ENCODE assay signal across 8 cellular contexts in genomic region chr14:72893636-72894322, GRCh38. TPM values are rescaled to one million over a fixed set of nuclear protein-coding genes. Genes with fewer than 3 reads are reported as not detected.
DNase-seq lines count a peak whose midpoint lies in the region; ATAC-seq and TF ChIP-seq lines count a peak whose summit lies in the region.

Gene DPF3 (minus strand): TSS chr14:72894101. CDS start chr14:72894088, 13 bp downstream.

- H3K36me3 Mint-ChIP-seq in activated naive CD4-positive, alpha-beta T cell treated with anti-CD3 and anti-CD28 coated beads, Interleukin-2, amount 50 U/mL, for 72 hours, result peaks cover 5 to 6% of the 10 kb centered on the region in 2 donors
- H3K36me3 Mint-ChIP-seq in glutamatergic neuron (ENCODE audit: unreplicated experiment), result no peaks in the 10 kb centered on the region

- H3K27ac ChIP-seq in testis, result peak within 1 kb of the TSS in 1 of 2 donors; percentile 8

- H3K27ac Mint-ChIP-seq in activated naive CD4-positive, alpha-beta T cell treated with anti-CD3 and anti-CD28 coated beads, Interleukin-2, amount 50 U/mL, for 72 hours, result peak within 1 kb of the TSS; percentile 11 to 65
- peak within 1 kb of the TSS; percentile 74 for H3K27ac Mint-ChIP-seq in glutamatergic neuron (ENCODE audit: unreplicated experiment)

- peak; percentile 96 for ATAC-seq in HG02623 (IDR thresholded peaks at IDR 0.05; ENCODE audit: unreplicated experiment)
- ATAC-seq in SK-N-SH treated with all-trans-retinoic acid at 6 μM for 48 hours, result peak; percentile 96
- ATAC-seq in activated naive CD4-positive, alpha-beta T cell treated with anti-CD3 and anti-CD28 coated beads, Interleukin-2, amount 50 U/mL, for 72 hours, result peak; percentile 98 to 99
- peak; percentile 99 for ATAC-seq in omental fat pad (ENCODE audit: low FRiP score)

- H3K36me3 ChIP-seq in testis (ENCODE audit: low read depth, missing control alignments), result no peaks in the 10 kb centered on the region

- peak within 1 kb of the TSS; percentile 99 for H3K4me3 Mint-ChIP-seq in glutamatergic neuron (ENCODE audit: unreplicated experiment)

- peaks cover 11% of the 10 kb centered on the region for H3K4me1 ChIP-seq in testis

- peaks cover 17% of the 10 kb centered on the region for H3K4me1 Mint-ChIP-seq in glutamatergic neuron (ENCODE audit: low read depth, unreplicated experiment)

- TF ChIP-seq POLR2A in testis (IDR thresholded peaks at IDR 0.05), result no peak

- H3K27me3 Mint-ChIP-seq in glutamatergic neuron (ENCODE audit: unreplicated experiment), result peaks cover 5% of the 10 kb centered on the region

- intact Hi-C loops in testis (cut with DNase I; ENCODE audit: low total_unique reads), result no loop called here

- no peaks in the 10 kb centered on the region for H3K27me3 ChIP-seq in testis

- peak within 1 kb of the TSS; percentile 59 to 66 for H3K4me3 ChIP-seq in testis

- DNase-seq in GM04503 (ENCODE audit: low read depth) (peak; percentile 78), NCI-H1092 (lab: John Stamatoyannopoulos, UW) (peak; percentile 91), glutamatergic neuron (peak; percentile 98), omental fat pad (ENCODE audit: low spot score) (peak; percentile 96), testis (peak; percentile 99)
- DNase-seq in activated naive CD4-positive, alpha-beta T cell treated with anti-CD3 and anti-CD28 coated beads, Interleukin-2, amount 50 U/mL, for 72 hours (ENCODE audit: low spot score in 2 of 2), result peak; percentile 82 to 91

- WGBS in testis, 2 donors, result 1% methylated on average over 39 to 54 of the region's 54 CpGs

- H3K9me3 Mint-ChIP-seq in activated naive CD4-positive, alpha-beta T cell treated with anti-CD3 and anti-CD28 coated beads, Interleukin-2, amount 50 U/mL, for 72 hours, result no peaks in the 10 kb centered on the region
- H3K9me3 Mint-ChIP-seq in glutamatergic neuron (ENCODE audit: unreplicated experiment), result peaks cover 5% of the 10 kb centered on the region

- TF ChIP-seq CTCF in glutamatergic neuron (IDR thresholded peaks at IDR 0.05; ENCODE audit: partially characterized antibody, unreplicated experiment), result no peak
- TF ChIP-seq CTCF in omental fat pad (IDR thresholded peaks at IDR 0.05), result no peak
- TF ChIP-seq CTCF in testis (IDR thresholded peaks at IDR 0.05), result no peak

- H3K9me3 ChIP-seq in testis, result no peaks in the 10 kb centered on the region

TF ChIP-seq in SK-N-SH treated with all-trans-retinoic acid at 6 μM for 48 hours, 23 proteins besides CTCF, POLR2A, EP300 and RAD21:
- TF ChIP-seq ZNF565 (CRISPR knock-in tag; conservative IDR thresholded peaks at IDR 0.05; ENCODE audit: low read depth) (no peak), CREB5 (CRISPR knock-in tag; IDR thresholded peaks at IDR 0.05; ENCODE audit: low read depth) (no peak), ZNF8 (CRISPR knock-in tag; IDR thresholded peaks at IDR 0.05) (no peak), ZFP3 (CRISPR knock-in tag; IDR thresholded peaks at IDR 0.05) (no peak), TSHZ2 (CRISPR knock-in tag; IDR thresholded peaks at IDR 0.05) (no peak), ZFP30 (CRISPR knock-in tag; IDR thresholded peaks at IDR 0.05) (no peak), SNAI2 (CRISPR knock-in tag; IDR thresholded peaks at IDR 0.05) (no peak), ISL1 (CRISPR knock-in tag; IDR thresholded peaks at IDR 0.05) (no peak), CSRNP3 (CRISPR knock-in tag; IDR thresholded peaks at IDR 0.05) (no peak), BACH2 (CRISPR knock-in tag; IDR thresholded peaks at IDR 0.05; ENCODE audit: borderline replicate concordance) (no peak), ARNTL (CRISPR knock-in tag; IDR thresholded peaks at IDR 0.05; ENCODE audit: borderline replicate concordance, low read depth) (no peak), OSR1 (CRISPR knock-in tag; IDR thresholded peaks at IDR 0.05) (no peak), TOX (CRISPR knock-in tag; IDR thresholded peaks at IDR 0.05; ENCODE audit: borderline replicate concordance) (no peak), CSDC2 (CRISPR knock-in tag; IDR thresholded peaks at IDR 0.05) (no peak), TCF4 (CRISPR knock-in tag; IDR thresholded peaks at IDR 0.05; ENCODE audit: borderline replicate concordance) (no peak), ZNF70 (CRISPR knock-in tag; IDR thresholded peaks at IDR 0.05) (no peak), GLIS3 (CRISPR knock-in tag; IDR thresholded peaks at IDR 0.05) (no peak)

RNA-seq across cellular contexts. Expression of gene DPF3, which starts in this region (rescaled TPM):
- under 1 TPM in 1 of 2 donors, not detected in 1; 0.29 TPM for total RNA-seq in activated naive CD4-positive, alpha-beta T cell treated with anti-CD3 and anti-CD28 coated beads, Interleukin-2, amount 50 U/mL, for 72 hours
- total RNA-seq in glutamatergic neuron (ENCODE audit: unreplicated experiment) (13.7 TPM), omental fat pad (1 to 10 TPM in 1 of 4 donors, under 1 TPM in 3; 0.19 to 3.8 (median 0.58) TPM), testis (10 to 100 TPM; 14.6 to 41.6 TPM)
- polyA plus RNA-seq in testis (ENCODE audit: insufficient read depth, low read depth, low replicate concordance), result 26.4 TPM

Comparison
In these comparisons a context has a peak if more than half of its experiments do, and no peak if none do; other contexts are left out.
1. Peak in DNase-seq and ATAC-seq in activated naive CD4-positive, alpha-beta T cell treated with anti-CD3 and anti-CD28 coated beads, Interleukin-2, amount 50 U/mL, for 72 hours; RNA of the gene not detected or under 1 TPM.